ENCODE assay signal across 15 cellular contexts in genomic region chr21:46083271-46084040, GRCh38. TPM values are rescaled to one million over a fixed set of nuclear protein-coding genes. Genes with fewer than 3 reads are reported as not detected.
A peak's percentile ranks its signal among the peaks of the same experiment; 100 is the strongest.
DNase-seq lines count a peak whose midpoint lies in the region; ATAC-seq and TF ChIP-seq lines count a peak whose summit lies in the region.
"Had no signal": no experiment of that assay in that cellular context is flagged by ENCODE, and none has a peak within 500 bp of the region (broad histone marks: within the 10 kb centered on the region; RNA-seq: fewer than 3 reads in every experiment).

No MANE protein-coding gene starts in this region.

- TF ChIP-seq POLR2A in lower leg skin (IDR thresholded peaks at IDR 0.05) = no peak

- H3K27ac Mint-ChIP-seq in GM23338 (no peak overlapping the region), brain (peak overlapping the region in 3 of 5 experiments; percentile 23 to 62 (median 51)), glutamatergic neuron (ENCODE audit: unreplicated experiment) (no peak overlapping the region)
- H3K27ac Mint-ChIP-seq: activated CD8-positive, alpha-beta T cell treated with anti-CD3 and anti-CD28 coated beads, Interleukin-2, amount 10 ng/mL, durations not matched to agents 7 days and 5 days; CD8-positive, alpha-beta memory T cell had no signal

- no peaks in the 10 kb centered on the region for H3K4me1 ChIP-seq in GM23338 (ENCODE audit: insufficient read depth)
- H3K4me1 ChIP-seq in skeletal muscle satellite cell (ENCODE audit: control insufficient read depth, insufficient read depth, low read length) = peaks cover 45% of the 10 kb centered on the region
- H3K4me1 ChIP-seq: Peyer's patch had no signal

- no peaks in the 10 kb centered on the region for H3K4me1 Mint-ChIP-seq in GM23338
- H3K4me1 Mint-ChIP-seq in brain = peaks cover 19% of the 10 kb centered on the region
- no peaks in the 10 kb centered on the region for H3K4me1 Mint-ChIP-seq in glutamatergic neuron (ENCODE audit: low read depth, unreplicated experiment)
- H3K4me1 Mint-ChIP-seq: CD8-positive, alpha-beta memory T cell had no signal

- no peak overlapping the region for H3K4me2 ChIP-seq in GM23338
- H3K4me2 ChIP-seq in skeletal muscle satellite cell (ENCODE audit: low read length) = no peak overlapping the region

- no peaks in the 10 kb centered on the region for H3K27me3 ChIP-seq in GM23338 (ENCODE audit: insufficient read depth)
- H3K27me3 ChIP-seq in skeletal muscle satellite cell (ENCODE audit: control insufficient read depth, insufficient read depth, low read length) = no peaks in the 10 kb centered on the region
- H3K27me3 ChIP-seq: Peyer's patch had no signal

- H3K36me3 ChIP-seq in GM23338 (ENCODE audit: insufficient read depth) (no peaks in the 10 kb centered on the region), skeletal muscle satellite cell (ENCODE audit: insufficient read depth, low read length) (no peaks in the 10 kb centered on the region)
- H3K36me3 ChIP-seq: Peyer's patch had no signal

- H2AFZ ChIP-seq in GM23338 = peak overlapping the region; percentile 94

- no peak overlapping the region for H3K27ac ChIP-seq in GM23338 (ENCODE audit: low read depth)

- H3K9me2 ChIP-seq in GM23338 (ENCODE audit: insufficient read depth) = no peaks in the 10 kb centered on the region

- H3K4me3 Mint-ChIP-seq in GM23338 (no peak overlapping the region), brain (no peak overlapping the region), glutamatergic neuron (ENCODE audit: unreplicated experiment) (no peak overlapping the region)
- H3K4me3 Mint-ChIP-seq: activated CD8-positive, alpha-beta T cell treated with anti-CD3 and anti-CD28 coated beads, Interleukin-2, amount 10 ng/mL, durations not matched to agents 7 days and 5 days; CD8-positive, alpha-beta memory T cell had no signal

- TF ChIP-seq CTCF in GM23338 (conservative IDR thresholded peaks at IDR 0.05; ENCODE audit: low read depth in 2 of 2) = no peak
- TF ChIP-seq CTCF in brain (conservative IDR thresholded peaks at IDR 0.05) = no peak
- no peak for TF ChIP-seq CTCF in lower leg skin (IDR thresholded peaks at IDR 0.05)
- no peak for TF ChIP-seq CTCF in glutamatergic neuron (IDR thresholded peaks at IDR 0.05; ENCODE audit: partially characterized antibody, unreplicated experiment)

- no peaks in the 10 kb centered on the region for H3K36me3 Mint-ChIP-seq in GM23338 (ENCODE audit: low read depth)
- no peaks in the 10 kb centered on the region for H3K36me3 Mint-ChIP-seq in brain
- H3K36me3 Mint-ChIP-seq in glutamatergic neuron (ENCODE audit: unreplicated experiment) = peaks cover 6% of the 10 kb centered on the region

- H4K20me1 ChIP-seq in GM23338 (replicated peaks; ENCODE audit: insufficient read depth) = no peaks in the 10 kb centered on the region

- H3K9me3 ChIP-seq in skeletal muscle satellite cell (replicated peaks; ENCODE audit: low read length) = peaks cover 4% of the 10 kb centered on the region
- H3K9me3 ChIP-seq: Peyer's patch had no signal

- no peaks in the 10 kb centered on the region for H3F3A ChIP-seq in GM23338 (replicated peaks; ENCODE audit: low read depth)

- intact Hi-C loops in lower leg skin (cut with DNase I; ENCODE audit: low total_unique reads) = no loop called here
- intact Hi-C loops in Right ventricle myocardium superior (cut with DNase I) = no loop called here

- H3K27me3 Mint-ChIP-seq in GM23338 (ENCODE audit: insufficient read depth, low read depth, poor library complexity) (peaks cover 6% of the 10 kb centered on the region), brain (peaks cover 1% of the 10 kb centered on the region), glutamatergic neuron (ENCODE audit: unreplicated experiment) (no peaks in the 10 kb centered on the region)

- H3K9me3 Mint-ChIP-seq in GM23338 (peaks cover 12% of the 10 kb centered on the region), brain (peaks cover 15 to 21% (median 17%) of the 10 kb centered on the region in 5 experiments), glutamatergic neuron (ENCODE audit: unreplicated experiment) (peaks cover 5% of the 10 kb centered on the region)

- DNase-seq in GM23338 (ENCODE audit: low spot score) (no peak), lower leg skin (ENCODE audit: low spot score in 2 of 2) (peak; percentile 21 to 88), A172 (ENCODE audit: low spot score) (no peak), glutamatergic neuron (no peak), NCI-H1436 treated with DMSO at 0.1 percent for 48 hours (lab: John Stamatoyannopoulos, UW) (no peak), Right ventricle myocardium superior (no peak)
- DNase-seq: NCI-H1105 treated with DMSO at 0.1 percent for 48 hours; NCI-H510A treated with DMSO at 0.1 percent for 48 hours; stimulated activated CD4-positive, alpha-beta T cell treated with anti-CD3 and anti-CD28 coated beads, Interleukin-12 subunit alpha, Interleukin-12 subunit beta, amount 100 ng/mL, for 4 hours had no signal

- WGBS in lower leg skin, 2 donors = 56 to 67% methylated on average over 32 to 36 of the region's 36 CpGs

- ATAC-seq in GM23338 = peak; percentile 47
- ATAC-seq in Right ventricle myocardium superior (ENCODE audit: poor library complexity) = no peak
- ATAC-seq: activated CD8-positive, alpha-beta T cell treated with anti-CD3 and anti-CD28 coated beads, Interleukin-2, amount 10 ng/mL, durations not matched to agents 7 days and 5 days; esophagus mucosa had no signal

- H3K4me3 ChIP-seq in GM23338 (no peak overlapping the region), lower leg skin (ENCODE audit: low read depth, poor library complexity, severe bottlenecking) (no peak overlapping the region), skeletal muscle satellite cell (ENCODE audit: low read length) (no peak overlapping the region)
- H3K4me3 ChIP-seq: Peyer's patch had no signal

- H3K9ac ChIP-seq in skeletal muscle satellite cell (ENCODE audit: low read depth, low read length) = peak overlapping the region; percentile 63

- H3K79me2 ChIP-seq in GM23338 (replicated peaks; ENCODE audit: insufficient read depth) = no peaks in the 10 kb centered on the region

TF ChIP-seq in GM23338, 12 proteins besides CTCF, POLR2A, EP300 and RAD21 (continues in another document):
- TF ChIP-seq CREB1 (CRISPR knock-in tag; IDR thresholded peaks at IDR 0.05; ENCODE audit: low read depth) = no peak

RNA-seq across cellular contexts. Expression of gene COL6A2, which starts 14.5 kb away (rescaled TPM):
- total RNA-seq in GM23338 (2014; rRNA removed; shearing (Covaris generic)) = 68.5 and 89.2 TPM in 2 replicates
- 28.4 and 31.8 TPM in 2 replicates for polyA plus RNA-seq in GM23338 (2016; fragmentation: Nextera tagmentation; extraction: Ambion mirVana)
- 21.4 TPM for polyA plus RNA-seq in brain (ENCODE audit: insufficient read depth, low read depth, low replicate concordance)
- 100 to 1,000 TPM; 137 to 543 (median 164) TPM for total RNA-seq in lower leg skin
- total RNA-seq in skeletal muscle satellite cell (2012; rRNA removed) = 1,183 and 1,453 TPM in 2 replicates
- total RNA-seq in A172 (2014; rRNA removed; shearing (Covaris generic)) = 163 and 221 TPM in 2 replicates
- total RNA-seq in glutamatergic neuron (ENCODE audit: unreplicated experiment) = 55.2 TPM
- 191 TPM for total RNA-seq in Right ventricle myocardium superior

Comparison
In these comparisons a context has a peak if more than half of its experiments do, and no peak if none do; other contexts are left out.
1. DNase-seq: peak in lower leg skin (2 of 2); none in GM23338 (single experiment), A172 (single experiment), glutamatergic neuron (single experiment), NCI-H1436 treated with DMSO at 0.1 percent for 48 hours (single experiment) and Right ventricle myocardium superior (single experiment).
2. H3K27ac Mint-ChIP-seq: peak in brain (3 of 5); none in GM23338 (single experiment) and glutamatergic neuron (single experiment).